ENCODE assay signal across 28 cellular contexts in genomic region chr4:42278709-42279324, GRCh38.
DNase-seq lines count a peak whose midpoint lies in the region; ATAC-seq, FAIRE-seq and TF ChIP-seq lines count a peak whose summit lies in the region.
"Had no signal": no experiment of that assay in that cellular context is flagged by ENCODE, and none has a peak within 500 bp of the region (broad histone marks: within the 10 kb centered on the region; RNA-seq: fewer than 3 reads in every experiment).

No MANE protein-coding gene starts in this region.

- H4K5ac ChIP-seq in IMR-90 (ENCODE audit: low read depth, low read length) = no peak overlapping the region

- CTCF ChIA-PET in HepG2 (lab: Yijun Ruan, JAX; ENCODE audit: low intra/inter-chr PET ratio, low total read pairs) (no interaction called here), IMR-90 (lab: Yijun Ruan, JAX) (interaction anchor here (1.2 kb wide), 1 partner anchor 240 kb away, joined by 3 read pairs; no protein-coding TSS in a partner anchor)

- no peak overlapping the region for H3K4me3 ChIP-seq in HepG2 (replicated peaks in 1 of 3; ENCODE audit: insufficient read depth in 1 of 3, low read depth in 2 of 3, low read length in 3 of 3)
- H3K4me3 ChIP-seq in right lobe of liver = no peak overlapping the region
- no peak overlapping the region for H3K4me3 ChIP-seq in IMR-90 (ENCODE audit: insufficient read depth, low read depth, low read length)
- H3K4me3 ChIP-seq in hepatocyte = no peak overlapping the region
- no peak overlapping the region for H3K4me3 ChIP-seq in left lung
- H3K4me3 ChIP-seq: body of pancreas, ovary, uterus had no signal

- FAIRE-seq in HepG2 (lab: Jason Lieb, UNC) = no peak
- FAIRE-seq: A204.1, colon, HTR-8/SVneo, TTC549 had no signal

- no peak overlapping the region for H2BK15ac ChIP-seq in IMR-90 (ENCODE audit: low read depth, low read length)

- H3K23ac ChIP-seq in IMR-90 (ENCODE audit: low read depth, low read length) = no peak overlapping the region

- H3K36me3 ChIP-seq in HepG2 (replicated peaks in 1 of 2; ENCODE audit: control insufficient read depth in 1 of 2, insufficient read depth in 2 of 2, low read length in 2 of 2) (no peaks in the 10 kb centered on the region), right lobe of liver (no peaks in the 10 kb centered on the region), IMR-90 (ENCODE audit: control insufficient read depth, insufficient read depth, low read length) (no peaks in the 10 kb centered on the region), hepatocyte (replicated peaks; ENCODE audit: insufficient read depth, low read depth) (no peaks in the 10 kb centered on the region), left lung (no peaks in the 10 kb centered on the region)
- H3K36me3 ChIP-seq: ovary, uterus had no signal

- H3K14ac ChIP-seq in IMR-90 (replicated peaks; ENCODE audit: low read depth, low read length) = no peak overlapping the region

- ATAC-seq in HepG2 (peak; percentile 23; the same call in 1 of the 3 replicates), right lobe of liver (no peak), IMR-90 (ENCODE audit: low read depth) (no peak), left lung (no peak)
- ATAC-seq: activated T-helper 17 cell treated with anti-CD3 and anti-CD28 coated beads, Interleukin-2, amount 50 U/mL, for 72 hours; body of pancreas; effector memory CD8-positive, alpha-beta T cell; left cardiac atrium; naive thymus-derived CD8-positive, alpha-beta T cell; sciatic nerve had no signal

- H4K20me1 ChIP-seq in HepG2 (ENCODE audit: insufficient read depth, low read length) (no peaks in the 10 kb centered on the region), IMR-90 (ENCODE audit: insufficient read depth, low read length) (no peaks in the 10 kb centered on the region), hepatocyte (ENCODE audit: insufficient read depth, poor library complexity, severe bottlenecking) (no peaks in the 10 kb centered on the region)

- no peak overlapping the region for H2AK5ac ChIP-seq in IMR-90 (ENCODE audit: low read depth, low read length)

- TF ChIP-seq RAD21 in HepG2 (CRISPR knock-in tag; IDR thresholded peaks at IDR 0.05) (no peak), IMR-90 (IDR thresholded peaks at IDR 0.05; ENCODE audit: low read length) (no peak)

- TF ChIP-seq POLR2A in HepG2 (IDR thresholded peaks at IDR 0.05; ENCODE audit: insufficient read depth in 1 of 2, low read depth in 2 of 2, low read length in 2 of 2) = no peak
- no peak for TF ChIP-seq POLR2A in right lobe of liver (IDR thresholded peaks at IDR 0.05)
- TF ChIP-seq POLR2A in IMR-90 (IDR thresholded peaks at IDR 0.05; ENCODE audit: low read depth, low read length) = no peak

- no peaks in the 10 kb centered on the region for H3K79me1 ChIP-seq in IMR-90 (ENCODE audit: low read depth in 1 of 2, low read length in 2 of 2)

- WGBS in HepG2 (ENCODE audit: low lambda C conversion rate) = 51% methylated on average over 14 of the region's 15 CpGs
- WGBS in right lobe of liver (ENCODE audit: insufficient coverage, low coverage, low lambda C conversion rate, missing lambda C conversion rate) = 79% methylated on average over 12 of the region's 15 CpGs
- 88 to 100% methylated on average over 1 to 5 of the region's 15 CpGs for WGBS in IMR-90 (ENCODE audit: extremely low coverage in 2 of 2, insufficient read length in 1 of 2), 2 experiments
- WGBS in hepatocyte (ENCODE audit: low lambda C conversion rate, missing lambda C conversion rate) = 92% methylated on average over 15 of the region's 15 CpGs

- H3K18ac ChIP-seq in IMR-90 (ENCODE audit: low read depth, low read length) = no peak overlapping the region

- H2BK120ac ChIP-seq in IMR-90 (ENCODE audit: low read depth, low read length) = no peak overlapping the region

- no peaks in the 10 kb centered on the region for H3K9me1 ChIP-seq in IMR-90 (ENCODE audit: insufficient read depth, low read length)

- H2BK20ac ChIP-seq in IMR-90 (ENCODE audit: low read depth, low read length) = no peak overlapping the region

- no peaks in the 10 kb centered on the region; a peak in 1 of 5 replicates for H3K27me3 ChIP-seq in HepG2 (ENCODE audit: control insufficient read depth in 1 of 2, insufficient read depth in 2 of 2, low read length in 2 of 2)
- H3K27me3 ChIP-seq in right lobe of liver = no peaks in the 10 kb centered on the region
- no peaks in the 10 kb centered on the region for H3K27me3 ChIP-seq in IMR-90 (ENCODE audit: control insufficient read depth, insufficient read depth, low read length)
- H3K27me3 ChIP-seq in hepatocyte = no peaks in the 10 kb centered on the region
- no peaks in the 10 kb centered on the region for H3K27me3 ChIP-seq in left lung
- H3K27me3 ChIP-seq: body of pancreas, ovary, uterus had no signal

- intact Hi-C loops in HepG2 (cut with micrococcal nuclease; ENCODE audit: unreplicated experiment) (no loop called here), right lobe of liver (cut with DNase I) (no loop called here), IMR-90 (cut with micrococcal nuclease) (no loop called here), left lung (cut with DNase I) (no loop called here)

- no peak overlapping the region for H2AK9ac ChIP-seq in IMR-90 (replicated peaks; ENCODE audit: low read depth, low read length, poor library complexity)

- no peak overlapping the region for H3K4ac ChIP-seq in IMR-90 (ENCODE audit: low read depth, low read length)

- TF ChIP-seq CTCF in HepG2 (CRISPR knock-in tag; IDR thresholded peaks at IDR 0.05) = 0 out of 2 replicates have a peak, but pooled peaks have one; percentile 7
- no peak for TF ChIP-seq CTCF in right lobe of liver (IDR thresholded peaks at IDR 0.05)
- TF ChIP-seq CTCF in IMR-90 (conservative IDR thresholded peaks at IDR 0.05; ENCODE audit: low read depth, low read length) = no peak
- TF ChIP-seq CTCF in hepatocyte (IDR thresholded peaks at IDR 0.05; ENCODE audit: poor library complexity) = no peak
- TF ChIP-seq CTCF in left lung (IDR thresholded peaks at IDR 0.05) = no peak

- H3K4me1 ChIP-seq in HepG2 (ENCODE audit: insufficient read depth, low read length) (0 out of 2 replicates have a peak, but pooled peaks cover 5% of the 10 kb centered on the region), right lobe of liver (peaks cover 0 to 6% (median 0%) of the 10 kb centered on the region in 4 donors), IMR-90 (ENCODE audit: control insufficient read depth, insufficient read depth, low read length) (no peaks in the 10 kb centered on the region; the same call in 1 of the 2 replicates), hepatocyte (ENCODE audit: insufficient read depth) (no peaks in the 10 kb centered on the region), left lung (no peaks in the 10 kb centered on the region)
- H3K4me1 ChIP-seq: body of pancreas, uterus had no signal

- H4K8ac ChIP-seq in IMR-90 (ENCODE audit: low read depth in 2 of 2, low read length in 2 of 2) = no peak overlapping the region

- POLR2A ChIA-PET in HepG2 (lab: Yijun Ruan, JAX) = no interaction called here
- POLR2A ChIA-PET in IMR-90 (lab: Charles Lee; ENCODE audit: unreplicated experiment) = no interaction called here

- H3K56ac ChIP-seq in IMR-90 (ENCODE audit: extremely low read depth, insufficient read depth, low read length) = no peak overlapping the region

- H3K79me2 ChIP-seq in HepG2 (ENCODE audit: insufficient read depth, low read length) = no peaks in the 10 kb centered on the region
- no peaks in the 10 kb centered on the region for H3K79me2 ChIP-seq in hepatocyte

- no peak overlapping the region for H3K9ac ChIP-seq in HepG2 (ENCODE audit: insufficient read depth, low read depth, low read length)
- no peak overlapping the region for H3K9ac ChIP-seq in IMR-90 (ENCODE audit: low read depth, low read length)

- H2AFZ ChIP-seq in HepG2 (ENCODE audit: low read length) (no peak overlapping the region), IMR-90 (replicated peaks; ENCODE audit: low read length, poor library complexity) (no peak overlapping the region), hepatocyte (no peak overlapping the region)

- no peak overlapping the region for H4K91ac ChIP-seq in IMR-90 (ENCODE audit: insufficient read depth, low read depth, low read length)

- DNase-seq in HepG2 (ENCODE audit: low spot score) = no peak
- DNase-seq in right lobe of liver = no peak
- DNase-seq in IMR-90 = no peak
- DNase-seq in RPMI8226 = peak; percentile 10
- DNase-seq in NCI-H226 = no peak
- no peak for DNase-seq in hepatocyte (ENCODE audit: low spot score)
- no peak for DNase-seq in NCI-H510A (lab: John Stamatoyannopoulos, UW)
- no peak for DNase-seq in left lung
- DNase-seq: activated CD4-positive, alpha-beta T cell treated with anti-CD3 and anti-CD28 coated beads, Interleukin-2, amount 10 ng/mL, durations not matched to agents 24 days and 14 days; activated naive CD8-positive, alpha-beta T cell treated with anti-CD3 and anti-CD28 coated beads, Interleukin-2, amount 10 ng/mL, durations not matched to agents 7 days and 5 days; body of pancreas; Calu3; effector memory CD8-positive, alpha-beta T cell; EL; left cardiac atrium; naive thymus-derived CD8-positive, alpha-beta T cell; NCI-H1694; NCI-H2227 treated with DMSO at 0.1 percent for 48 hours; ovary; SHP77 treated with DMSO at 0.1 percent for 48 hours; substantia nigra; uterus had no signal

- H3K4me2 ChIP-seq in HepG2 (ENCODE audit: low read depth, low read length) (peak overlapping the region; percentile 32; the same call in 1 of the 2 replicates), IMR-90 (ENCODE audit: low read depth, low read length) (no peak overlapping the region), hepatocyte (no peak overlapping the region)

- no peaks in the 10 kb centered on the region for H3K9me2 ChIP-seq in hepatocyte (replicated peaks; ENCODE audit: insufficient read depth)

- H3K27ac ChIP-seq in HepG2 (ENCODE audit: extremely low read length, insufficient read depth, low read length) (no peak overlapping the region), right lobe of liver (no peak overlapping the region), IMR-90 (ENCODE audit: insufficient read depth, low read length) (no peak overlapping the region), hepatocyte (no peak overlapping the region), left lung (no peak overlapping the region)
- H3K27ac ChIP-seq: body of pancreas, ovary, uterus had no signal

- BruUV-seq in HepG2 (replicated peaks; lab: Mats Ljungman, UMichigan) = no TSS peak
- BruUV-seq in IMR-90 (replicated peaks; lab: Mats Ljungman, UMichigan) = no TSS peak

- no peak overlapping the region for H2BK5ac ChIP-seq in IMR-90 (ENCODE audit: low read depth, low read length, poor library complexity, severe bottlenecking)

- no peak for TF ChIP-seq EP300 in HepG2 (IDR thresholded peaks at IDR 0.05; ENCODE audit: low read depth in 2 of 2, low read length in 2 of 2)
- no peak for TF ChIP-seq EP300 in HepG2 (CRISPR knock-in tag; IDR thresholded peaks at IDR 0.05; ENCODE audit: borderline replicate concordance)

- dilution Hi-C loops in IMR-90 (cut with HindIII; ENCODE audit: low sequenced_read_pairs, unreplicated experiment) = no loop called here

- in situ Hi-C loops in HepG2 (cut with HindIII; ENCODE audit: extremely low pct_ligation_motif_present, low pct_unique_long_range_greater_than_20kb) = no loop called here
- in situ Hi-C loops in IMR-90 (cut with MboI; ENCODE audit: low sequenced_read_pairs) = no loop called here

- H3K9me3 ChIP-seq in HepG2 (ENCODE audit: low read length) (no peaks in the 10 kb centered on the region), right lobe of liver (no peaks in the 10 kb centered on the region), IMR-90 (ENCODE audit: control insufficient read depth, insufficient read depth, low read length) (no peaks in the 10 kb centered on the region), hepatocyte (ENCODE audit: low read depth) (no peaks in the 10 kb centered on the region), left lung (no peaks in the 10 kb centered on the region)
- H3K9me3 ChIP-seq: body of pancreas, ovary, uterus had no signal
